In genomic region chr20:50715694-50716093, GRCh38 we compare ENCODE assay signal across 22 cellular contexts. TPM values are rescaled to one million over a fixed set of nuclear protein-coding genes. Genes with fewer than 3 reads are reported as not detected.
"Had no signal": no experiment of that assay in that cellular context is flagged by ENCODE, and none has a peak within 500 bp of the region (broad histone marks: within the 10 kb centered on the region; RNA-seq: fewer than 3 reads in every experiment).

No MANE protein-coding gene starts in this region.

- H3K27me3 ChIP-seq: brain microvascular endothelial cell, esophagus muscularis mucosa, heart right ventricle, neural progenitor cell, testis had no signal

- H3K9me3 ChIP-seq: esophagus muscularis mucosa, heart right ventricle, prostate gland, testis had no signal

- DNase-seq: activated CD4-positive, alpha-beta T cell treated with anti-CD3 and anti-CD28 coated beads, Interleukin-2, amount 10 ng/mL, durations not matched to agents 7 days and 5 days; activated CD8-positive, alpha-beta T cell treated with anti-CD3 and anti-CD28 coated beads, Interleukin-2, amount 10 ng/mL, durations not matched to agents 7 days and 5 days; activated effector memory CD4-positive, alpha-beta T cell treated with Interleukin-2 at 50 U/mL for 16 hours; activated naive CD4-positive, alpha-beta T cell treated with anti-CD3 and anti-CD28 coated beads, Interleukin-2, amount 50 U/mL, for 16 hours; activated T-cell treated with anti-CD3 and anti-CD28 coated beads, Interleukin-2, amount 50 U/mL, for 4 hours; aorta; brain microvascular endothelial cell; effector CD4-positive, alpha-beta T cell; heart right ventricle; kidney glomerular epithelial cell; left ventricle myocardium superior; mesendoderm; naive thymus-derived CD4-positive, alpha-beta T cell; right cardiac atrium; stimulated activated CD4-positive, alpha-beta T cell treated with anti-CD3 and anti-CD28 coated beads, Interleukin-4, amount 100 ng/mL, for 24 hours; T-cell; testis had no signal

- H3K36me3 ChIP-seq: brain microvascular endothelial cell, esophagus muscularis mucosa, heart right ventricle, neural progenitor cell, prostate gland had no signal

- H3K4me3 ChIP-seq: esophagus muscularis mucosa, heart right ventricle, neural progenitor cell, prostate gland, smooth muscle cell, testis had no signal

- H3K27ac ChIP-seq: brain microvascular endothelial cell, esophagus muscularis mucosa, heart right ventricle, neural progenitor cell, prostate gland, testis had no signal

- ATAC-seq: activated CD8-positive, alpha-beta T cell treated with anti-CD3 and anti-CD28 coated beads, Interleukin-2, amount 10 ng/mL, durations not matched to agents 7 days and 5 days; activated T-cell treated with anti-CD3 and anti-CD28 coated beads, Interleukin-2, amount 50 U/mL, for 4 hours; heart right ventricle; naive thymus-derived CD4-positive, alpha-beta T cell; right cardiac atrium; stimulated activated effector memory CD8-positive, alpha-beta T cell treated with anti-CD3 and anti-CD28 coated beads, Interleukin-12 subunit alpha, Interleukin-12 subunit beta, amount 100 ng/mL, for 72 hours; T-cell had no signal

- H3K4me1 ChIP-seq: prostate gland, testis had no signal

RNA-seq across cellular contexts. Expression of gene RIPOR3, which starts 24.4 kb away (rescaled TPM):
- total RNA-seq: activated CD4-positive, alpha-beta T cell treated with anti-CD3 and anti-CD28 coated beads, Interleukin-2, amount 10 ng/mL, durations not matched to agents 7 days and 5 days; activated CD8-positive, alpha-beta T cell treated with anti-CD3 and anti-CD28 coated beads, Interleukin-2, amount 10 ng/mL, durations not matched to agents 7 days and 5 days had no signal
